11 cellular contexts compared by ENCODE assay signal in genomic region chr11:7595016-7595869, GRCh38.
A peak's percentile ranks its signal among the peaks of the same experiment; 100 is the strongest.
DNase-seq lines count a peak whose midpoint lies in the region; ATAC-seq and TF ChIP-seq lines count a peak whose summit lies in the region.
"Had no signal": no experiment of that assay in that cellular context is flagged by ENCODE, and none has a peak within 500 bp of the region (broad histone marks: within the 10 kb centered on the region; RNA-seq: fewer than 3 reads in every experiment).

No MANE protein-coding gene starts in this region.

- no peak overlapping the region for H3K14ac ChIP-seq in IMR-90 (replicated peaks; ENCODE audit: low read depth, low read length)

- H3K4ac ChIP-seq in IMR-90 (ENCODE audit: low read depth, low read length), result no peak overlapping the region

- TF ChIP-seq CTCF in A673 (conservative IDR thresholded peaks at IDR 0.05; ENCODE audit: low read depth, low read length) (no peak), IMR-90 (conservative IDR thresholded peaks at IDR 0.05; ENCODE audit: low read depth, low read length) (no peak), chondrocyte (IDR thresholded peaks at IDR 0.05) (no peak), lung (IDR thresholded peaks at IDR 0.05; ENCODE audit: control extremely low read depth, extremely low read depth) (no peak)

- H3K4me1 ChIP-seq in A673 (ENCODE audit: insufficient read depth, low read length, poor library complexity, severe bottlenecking) (peaks cover 17% of the 10 kb centered on the region), IMR-90 (ENCODE audit: control insufficient read depth, insufficient read depth, low read length) (peaks cover 9% of the 10 kb centered on the region; the same call in 1 of the 2 replicates), lung (ENCODE audit: control insufficient read depth in 2 of 2, insufficient read depth in 2 of 2, low read length in 2 of 2) (peaks cover 5 to 8% of the 10 kb centered on the region in 2 donors)

- no peaks in the 10 kb centered on the region for H3K27me3 ChIP-seq in A673 (replicated peaks; ENCODE audit: insufficient read depth, low read depth, low read length, poor library complexity)
- H3K27me3 ChIP-seq in IMR-90 (ENCODE audit: control insufficient read depth, insufficient read depth, low read length), result no peaks in the 10 kb centered on the region
- H3K27me3 ChIP-seq in lung (ENCODE audit: control insufficient read depth, insufficient read depth), result no peaks in the 10 kb centered on the region

- H2BK20ac ChIP-seq in IMR-90 (ENCODE audit: low read depth, low read length), result no peak overlapping the region

- no TSS peak for BruUV-seq in A673 (replicated peaks; lab: Mats Ljungman, UMichigan)
- no TSS peak for BruUV-seq in IMR-90 (replicated peaks; lab: Mats Ljungman, UMichigan)

- H3K4me2 ChIP-seq in IMR-90 (ENCODE audit: low read depth, low read length), result no peak overlapping the region

- H3K27ac ChIP-seq in A673 (ENCODE audit: low read depth, low read length, poor library complexity, severe bottlenecking), result peak overlapping the region; percentile 21
- H3K27ac ChIP-seq in IMR-90 (ENCODE audit: insufficient read depth, low read length), result no peak overlapping the region
- H3K27ac ChIP-seq in lung (ENCODE audit: low read depth in 1 of 2, low read length in 1 of 2), result peak overlapping the region in 1 of 2 donors; percentile 77

- no peaks in the 10 kb centered on the region for H3K9me3 Mint-ChIP-seq in chondrocyte (ENCODE audit: low read depth)

- H4K5ac ChIP-seq in IMR-90 (ENCODE audit: low read depth, low read length), result no peak overlapping the region

- no peaks in the 10 kb centered on the region for H3K36me3 ChIP-seq in A673 (ENCODE audit: insufficient read depth, low read length, poor library complexity, severe bottlenecking)
- no peaks in the 10 kb centered on the region; the same call in 1 of the 2 replicates for H3K36me3 ChIP-seq in IMR-90 (ENCODE audit: control insufficient read depth, insufficient read depth, low read length)
- no peaks in the 10 kb centered on the region for H3K36me3 ChIP-seq in lung (ENCODE audit: control insufficient read depth in 2 of 2, insufficient read depth in 2 of 2, low read length in 2 of 2)

- peak overlapping the region; percentile 22 for H3K27ac Mint-ChIP-seq in chondrocyte (ENCODE audit: unreplicated experiment)

- no peaks in the 10 kb centered on the region for H4K20me1 ChIP-seq in IMR-90 (ENCODE audit: insufficient read depth, low read length)

- H2AK9ac ChIP-seq in IMR-90 (replicated peaks; ENCODE audit: low read depth, low read length, poor library complexity), result no peak overlapping the region

- intact Hi-C loops in A673 (cut with micrococcal nuclease; ENCODE audit: unreplicated experiment) (no loop called here), IMR-90 (cut with micrococcal nuclease) (no loop called here)

- H3K18ac ChIP-seq in IMR-90 (ENCODE audit: low read depth, low read length), result no peak overlapping the region; the same call in 1 of the 2 replicates

- H3K56ac ChIP-seq in IMR-90 (ENCODE audit: extremely low read depth, insufficient read depth, low read length), result no peak overlapping the region

- no peaks in the 10 kb centered on the region for H3K9me3 ChIP-seq in A673 (ENCODE audit: low read depth, low read length, poor library complexity, severe bottlenecking)
- no peaks in the 10 kb centered on the region for H3K9me3 ChIP-seq in IMR-90 (ENCODE audit: control insufficient read depth, insufficient read depth, low read length)
- H3K9me3 ChIP-seq in lung (ENCODE audit: control insufficient read depth in 2 of 2, insufficient read depth in 1 of 2, low read length in 1 of 2), result no peaks in the 10 kb centered on the region

- in situ Hi-C loops in IMR-90 (cut with MboI; ENCODE audit: low sequenced_read_pairs), result no loop called here

- no peak overlapping the region for H3K9ac ChIP-seq in IMR-90 (ENCODE audit: low read depth, low read length)

- TF ChIP-seq POLR2A in IMR-90 (IDR thresholded peaks at IDR 0.05; ENCODE audit: low read depth, low read length), result no peak

- peaks cover 14% of the 10 kb centered on the region for H3K4me1 Mint-ChIP-seq in chondrocyte (ENCODE audit: low read depth)

- H2AK5ac ChIP-seq in IMR-90 (ENCODE audit: low read depth, low read length), result no peak overlapping the region

- CTCF ChIA-PET in A673 (lab: Charles Lee), result interaction anchor here (1.3 kb wide), 1 partner anchor 70 kb away, joined by 3 read pairs; no protein-coding TSS in a partner anchor
- CTCF ChIA-PET in IMR-90 (lab: Yijun Ruan, JAX), result interaction anchor here (1.0 kb wide), 1 partner anchor 23 kb away, joined by 4 read pairs; no protein-coding TSS in a partner anchor

- no peaks in the 10 kb centered on the region for H3K79me1 ChIP-seq in IMR-90 (ENCODE audit: low read depth in 1 of 2, low read length in 2 of 2)

- no peak overlapping the region for H3K23ac ChIP-seq in IMR-90 (ENCODE audit: low read depth, low read length)

- ATAC-seq in IMR-90 (ENCODE audit: low read depth), result peak; percentile 46; the same call in 1 of the 2 replicates
- ATAC-seq in lung (ENCODE audit: insufficient read depth, low FRiP score), result peak; percentile 17
- ATAC-seq in GM21717 (IDR thresholded peaks at IDR 0.05; ENCODE audit: unreplicated experiment), result no peak
- ATAC-seq: left lobe of liver had no signal

- H4K8ac ChIP-seq in IMR-90 (ENCODE audit: low read depth in 2 of 2, low read length in 2 of 2), result no peak overlapping the region

- no peak overlapping the region for H2BK15ac ChIP-seq in IMR-90 (ENCODE audit: low read depth, low read length)

- H3K4me3 ChIP-seq in A673 (ENCODE audit: low read depth, low read length, poor library complexity, severe bottlenecking) (no peak overlapping the region), IMR-90 (ENCODE audit: insufficient read depth, low read depth, low read length) (no peak overlapping the region), lung (no peak overlapping the region)

- 100% methylated on average over 1 of the region's 1 CpG; no CpG with 5 or more reads in 1 of the 2 experiments for WGBS in IMR-90 (ENCODE audit: extremely low coverage in 2 of 2, insufficient read length in 1 of 2), 2 experiments
- 79 to 80% methylated on average over 1 of the region's 1 CpG for WGBS in lung, 2 donors

- no peak overlapping the region for H2AFZ ChIP-seq in IMR-90 (replicated peaks; ENCODE audit: low read length, poor library complexity)

- H3K27me3 Mint-ChIP-seq in chondrocyte (ENCODE audit: low read depth), result no peaks in the 10 kb centered on the region

- H3K4me3 Mint-ChIP-seq in chondrocyte (ENCODE audit: unreplicated experiment), result no peak overlapping the region

- POLR2A ChIA-PET in A673 (lab: Charles Lee; ENCODE audit: low non-redundant PET), result no interaction called here
- POLR2A ChIA-PET in IMR-90 (lab: Charles Lee; ENCODE audit: unreplicated experiment), result no interaction called here

- H3K36me3 Mint-ChIP-seq in chondrocyte (ENCODE audit: low read depth), result peaks cover 19% of the 10 kb centered on the region

- dilution Hi-C loops in IMR-90 (cut with HindIII; ENCODE audit: low sequenced_read_pairs, unreplicated experiment), result no loop called here

- H4K91ac ChIP-seq in IMR-90 (ENCODE audit: insufficient read depth, low read depth, low read length), result no peak overlapping the region

- 0 out of 2 replicates have a peak, but pooled peaks cover 4% of the 10 kb centered on the region for H3K9me1 ChIP-seq in IMR-90 (ENCODE audit: insufficient read depth, low read length)

- no peak for TF ChIP-seq RAD21 in IMR-90 (IDR thresholded peaks at IDR 0.05; ENCODE audit: low read length)

- H2BK5ac ChIP-seq in IMR-90 (ENCODE audit: low read depth, low read length, poor library complexity, severe bottlenecking), result no peak overlapping the region

- H2BK120ac ChIP-seq in IMR-90 (ENCODE audit: low read depth, low read length), result no peak overlapping the region

- DNase-seq in A673 (ENCODE audit: low spot score) (peak; percentile 72), IMR-90 (no peak), chondrocyte (ENCODE audit: low spot score) (no peak), lung (ENCODE audit: low spot score) (no peak), NCI-H1092 treated with DMSO at 0.1 percent for 48 hours (lab: John Stamatoyannopoulos, UW) (no peak), CD1c-positive myeloid dendritic cell (ENCODE audit: extremely low spot score) (no peak), C1 segment of cervical spinal cord (lab: John Stamatoyannopoulos, UW) (no peak)
- DNase-seq: activated T-cell treated with anti-CD3 and anti-CD28 coated beads, Interleukin-2, amount 50 U/mL, for 48 hours; NCI-H2081 treated with DMSO at 0.1 percent for 48 hours had no signal

TF ChIP-seq in IMR-90, 13 proteins besides CTCF, POLR2A, EP300 and RAD21 (continues in another document):
- no peak for TF ChIP-seq MXI1 (IDR thresholded peaks at IDR 0.05; ENCODE audit: borderline replicate concordance, low read depth, low read length)
- TF ChIP-seq FOS (IDR thresholded peaks at IDR 0.05; ENCODE audit: low read depth, low read length), result no peak
- no peak for TF ChIP-seq NFE2L2 (IDR thresholded peaks at IDR 0.05; ENCODE audit: low read depth, low read length)
- TF ChIP-seq, protein P1, sequence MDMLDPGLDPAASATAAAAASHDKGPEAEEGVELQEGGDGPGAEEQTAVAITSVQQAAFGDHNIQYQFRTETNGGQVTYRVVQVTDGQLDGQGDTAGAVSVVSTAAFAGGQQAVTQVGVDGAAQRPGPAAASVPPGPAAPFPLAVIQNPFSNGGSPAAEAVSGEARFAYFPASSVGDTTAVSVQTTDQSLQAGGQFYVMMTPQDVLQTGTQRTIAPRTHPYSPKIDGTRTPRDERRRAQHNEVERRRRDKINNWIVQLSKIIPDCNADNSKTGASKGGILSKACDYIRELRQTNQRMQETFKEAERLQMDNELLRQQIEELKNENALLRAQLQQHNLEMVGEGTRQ (IDR thresholded peaks at IDR 0.05; ENCODE audit: low read depth, low read length), result no peak
- no peak for TF ChIP-seq MAFK (IDR thresholded peaks at IDR 0.05; ENCODE audit: low read depth, low read length)
- no peak for TF ChIP-seq BHLHE40 (IDR thresholded peaks at IDR 0.05; ENCODE audit: low read depth, low read length)
- no peak for TF ChIP-seq CHD1 (IDR thresholded peaks at IDR 0.05; ENCODE audit: low read depth, low read length)
- TF ChIP-seq MAZ (IDR thresholded peaks at IDR 0.05; ENCODE audit: borderline replicate concordance, low read depth, low read length), result no peak
- TF ChIP-seq RCOR1 (IDR thresholded peaks at IDR 0.05; ENCODE audit: insufficient replicate concordance, low read length), result no peak
- no peak for TF ChIP-seq ELK1 (IDR thresholded peaks at IDR 0.05; ENCODE audit: borderline replicate concordance, low read depth, low read length)
- TF ChIP-seq RFX5 (IDR thresholded peaks at IDR 0.05; ENCODE audit: low read depth, low read length), result no peak
